In genomic region chrX:37787353-37787869, GRCh38 we compare ENCODE assay signal across 9 cellular contexts. TPM values are rescaled to one million over a fixed set of nuclear protein-coding genes. Genes with fewer than 3 reads are reported as not detected.
A peak's percentile ranks its signal among the peaks of the same experiment; 100 is the strongest.
DNase-seq lines count a peak whose midpoint lies in the region; ATAC-seq and FAIRE-seq lines count a peak whose summit lies in the region.
"Had no signal": no experiment of that assay in that cellular context is flagged by ENCODE, and none has a peak within 500 bp of the region (broad histone marks: within the 10 kb centered on the region; RNA-seq: fewer than 3 reads in every experiment).

No MANE protein-coding gene starts in this region.

- 66 to 86% (median 80%) methylated on average over 5 of the region's 5 CpGs for WGBS in small intestine, 3 donors

- no peak overlapping the region for H3K4me3 Mint-ChIP-seq in activated CD4-positive, alpha-beta T cell treated with anti-CD3 and anti-CD28 coated beads for 36 hours

- CTCF ChIA-PET in activated CD4-positive, alpha-beta T cell treated with anti-CD3 and anti-CD28 coated beads for 36 hours (lab: Charles Lee): interaction anchor here (0.6 to 1.0 kb wide), 2 partner anchors 9 to 27 kb away, joined by 3 read pairs; no protein-coding TSS in a partner anchor

- no peaks in the 10 kb centered on the region for H3K36me3 ChIP-seq in small intestine (ENCODE audit: control insufficient read depth in 2 of 2, insufficient read depth in 2 of 2, low read length in 2 of 2)

- H3K4me3 ChIP-seq in small intestine (ENCODE audit: low read depth in 1 of 2, low read length in 2 of 2): no peak overlapping the region
- H3K4me3 ChIP-seq: A549 had no signal

- H3K9me3 ChIP-seq in small intestine (ENCODE audit: control insufficient read depth, low read depth): no peaks in the 10 kb centered on the region
- H3K9me3 ChIP-seq: A549 had no signal

- H3K4me1 Mint-ChIP-seq in activated CD4-positive, alpha-beta T cell treated with anti-CD3 and anti-CD28 coated beads for 36 hours: peaks cover 29% of the 10 kb centered on the region

- no peaks in the 10 kb centered on the region for H3K36me3 Mint-ChIP-seq in activated CD4-positive, alpha-beta T cell treated with anti-CD3 and anti-CD28 coated beads for 36 hours (ENCODE audit: low read depth)

- no peaks in the 10 kb centered on the region for H3K27me3 ChIP-seq in small intestine (ENCODE audit: control insufficient read depth in 2 of 2, insufficient read depth in 2 of 2, low read length in 2 of 2)

- no peaks in the 10 kb centered on the region for H3K27me3 Mint-ChIP-seq in activated CD4-positive, alpha-beta T cell treated with anti-CD3 and anti-CD28 coated beads for 36 hours

- ATAC-seq in activated CD4-positive, alpha-beta T cell treated with anti-CD3 and anti-CD28 coated beads for 36 hours: no peak
- ATAC-seq in HG02870 (IDR thresholded peaks at IDR 0.05; ENCODE audit: unreplicated experiment): peak; percentile 60
- ATAC-seq: A549 had no signal

- peak; percentile 71 for FAIRE-seq in small intestine (lab: Jason Lieb, UNC)

- POLR2A ChIA-PET in activated CD4-positive, alpha-beta T cell treated with anti-CD3 and anti-CD28 coated beads for 36 hours (lab: Charles Lee): no interaction called here

- DNase-seq in activated CD4-positive, alpha-beta T cell treated with anti-CD3 and anti-CD28 coated beads for 36 hours: no peak
- no peak for DNase-seq in activated CD4-positive, alpha-beta T cell treated with anti-CD3 and anti-CD28 coated beads, Interleukin-2, amount 50 U/mL, for 48 hours
- DNase-seq in MV-4-11 (lab: John Stamatoyannopoulos, UW) (peak; percentile 86), small intestine (no peak), AG08396 (ENCODE audit: low spot score) (no peak), NCI-H2171 treated with DMSO at 0.1 percent for 48 hours (lab: John Stamatoyannopoulos, UW) (no peak)
- DNase-seq in stimulated activated CD4-positive, alpha-beta T cell treated with anti-CD3 and anti-CD28 coated beads, Interleukin-4, amount 100 ng/mL, for 4 hours: no peak

- H3K27ac ChIP-seq in small intestine (ENCODE audit: low read depth in 1 of 2, low read length in 1 of 2): no peak overlapping the region
- H3K27ac ChIP-seq: A549 had no signal

- peak overlapping the region; percentile 29 for H3K27ac Mint-ChIP-seq in activated CD4-positive, alpha-beta T cell treated with anti-CD3 and anti-CD28 coated beads for 36 hours

- intact Hi-C loops in activated CD4-positive, alpha-beta T cell treated with anti-CD3 and anti-CD28 coated beads for 36 hours (cut with DNase I, micrococcal nuclease): loop anchor here in 1 of 2 experiments (5.0 kb wide), 1 partner anchor 40 kb away; no protein-coding TSS in a partner anchor

- no peaks in the 10 kb centered on the region for H3K9me3 Mint-ChIP-seq in activated CD4-positive, alpha-beta T cell treated with anti-CD3 and anti-CD28 coated beads for 36 hours (ENCODE audit: low read depth)

- no peaks in the 10 kb centered on the region for H3K4me1 ChIP-seq in small intestine (ENCODE audit: control insufficient read depth in 2 of 2, insufficient read depth in 1 of 2, low read depth in 1 of 2, low read length in 1 of 2)
- H3K4me1 ChIP-seq: A549 had no signal

RNA-seq across cellular contexts. Expression of gene CYBB, which starts 7.6 kb away (rescaled TPM):
- not detected for total RNA-seq in activated CD4-positive, alpha-beta T cell treated with anti-CD3 and anti-CD28 coated beads for 36 hours
- polyA plus RNA-seq in small intestine: 10 to 100 TPM in 1 of 3 donors, 1 to 10 TPM in 2; 2.2 to 10.8 (median 4.1) TPM

RNA-seq across cellular contexts. Expression of gene DYNLT3, which starts 60.0 kb away (rescaled TPM):
- 10 to 100 TPM; 16.1 to 16.8 TPM for total RNA-seq in activated CD4-positive, alpha-beta T cell treated with anti-CD3 and anti-CD28 coated beads for 36 hours
- polyA plus RNA-seq in small intestine: 10 to 100 TPM in 2 of 3 donors, 1 to 10 TPM in 1; 9.2 to 17.1 (median 12.1) TPM
